Comparison of ENCODE assay signal across 8 cellular contexts in genomic region chr7:130069179-130069977, GRCh38. TPM values are rescaled to one million over a fixed set of nuclear protein-coding genes. Genes with fewer than 3 reads are reported as not detected.
DNase-seq lines count a peak whose midpoint lies in the region; ATAC-seq and TF ChIP-seq lines count a peak whose summit lies in the region.

No MANE protein-coding gene starts in this region.

- no peak for TF ChIP-seq CTCF in GM12865 (IDR thresholded peaks at IDR 0.05; ENCODE audit: insufficient read depth, low read depth, low read length, missing control alignments)
- no peak for TF ChIP-seq CTCF in epithelial cell of esophagus (IDR thresholded peaks at IDR 0.05; ENCODE audit: insufficient read depth, low read depth, low read length, missing control alignments)
- no peak for TF ChIP-seq CTCF in progenitor cell of endocrine pancreas (IDR thresholded peaks at IDR 0.05; ENCODE audit: unreplicated experiment)
- no peak for TF ChIP-seq CTCF in GM10266 (IDR thresholded peaks at IDR 0.05; ENCODE audit: control insufficient read depth, insufficient read depth, low read depth, missing control alignments)
- TF ChIP-seq CTCF in GM13977 (IDR thresholded peaks at IDR 0.05; ENCODE audit: extremely low read depth, insufficient read depth, missing control alignments), result no peak

- H3K4me1 Mint-ChIP-seq in progenitor cell of endocrine pancreas (ENCODE audit: low read depth), result peaks cover 25% of the 10 kb centered on the region

- no peaks in the 10 kb centered on the region for H3K9me3 Mint-ChIP-seq in progenitor cell of endocrine pancreas (ENCODE audit: low read depth)

- H3K27me3 Mint-ChIP-seq in progenitor cell of endocrine pancreas, result no peaks in the 10 kb centered on the region

- H3K4me3 ChIP-seq in GM12865 (ENCODE audit: low read depth, low read length), result peak overlapping the region; percentile 58
- H3K4me3 ChIP-seq in epithelial cell of esophagus (ENCODE audit: low read length), result peak overlapping the region; percentile 90

- in situ Hi-C loops in GM13977 (cut with MboI; ENCODE audit: low pct_unique_long_range_greater_than_20kb, low sequenced_read_pairs, unreplicated experiment), result loop anchor here (10.0 to 25.0 kb wide), 2 partner anchors 685 to 768 kb away; no protein-coding TSS in a partner anchor

- peaks cover 5% of the 10 kb centered on the region for H3K36me3 Mint-ChIP-seq in progenitor cell of endocrine pancreas (ENCODE audit: insufficient read depth)

- peak overlapping the region; percentile 94 for H3K4me3 Mint-ChIP-seq in progenitor cell of endocrine pancreas (ENCODE audit: low read depth)

- H3K27ac Mint-ChIP-seq in progenitor cell of endocrine pancreas, result peak overlapping the region; percentile 97

- DNase-seq in GM12865 (ENCODE audit: low read depth) (no peak), OCI-M1 (lab: John Stamatoyannopoulos, UW) (peak; percentile 35), epithelial cell of esophagus (ENCODE audit: low read depth) (no peak), progenitor cell of endocrine pancreas (ENCODE audit: low spot score, unreplicated experiment) (no peak), AML-193 (lab: John Stamatoyannopoulos, UW) (no peak), GM10266 (ENCODE audit: extremely low spot score) (no peak), GM13977 (ENCODE audit: low spot score) (no peak)

- ATAC-seq in HG03457 (IDR thresholded peaks at IDR 0.05; ENCODE audit: unreplicated experiment), result no peak

RNA-seq across cellular contexts. Expression of gene KLHDC10, which starts 1.0 kb away (rescaled TPM):
- total RNA-seq in progenitor cell of endocrine pancreas, result 50.1 and 50.8 TPM in 2 replicates

RNA-seq across cellular contexts. Expression of gene ZC3HC1, which starts 18.2 kb away (rescaled TPM):
- 31.1 and 32.0 TPM in 2 replicates for total RNA-seq in progenitor cell of endocrine pancreas
